30 cellular contexts compared by ENCODE assay signal in genomic region chr4:84894621-84895020, GRCh38.
DNase-seq lines count a peak whose midpoint lies in the region; ATAC-seq and TF ChIP-seq lines count a peak whose summit lies in the region.
"Had no signal": no experiment of that assay in that cellular context is flagged by ENCODE, and none has a peak within 500 bp of the region (broad histone marks: within the 10 kb centered on the region; RNA-seq: fewer than 3 reads in every experiment).

No MANE protein-coding gene starts in this region.

- H3K79me2 ChIP-seq in trophoblast cell (ENCODE audit: control insufficient read depth, insufficient read depth, low read length, poor library complexity) = peaks cover 2% of the 10 kb centered on the region
- H3K79me2 ChIP-seq in OCI-LY7 (ENCODE audit: insufficient read depth, low read depth, low read length) = no peaks in the 10 kb centered on the region

- no peak overlapping the region for H4K12ac ChIP-seq in trophoblast cell (ENCODE audit: low read depth, low read length)

- H3K9me2 ChIP-seq in OCI-LY7 (ENCODE audit: insufficient read depth, low read length) = no peaks in the 10 kb centered on the region

- 73 to 79% methylated on average over 10 of the region's 10 CpGs for WGBS in body of pancreas, 2 donors
- WGBS in trophoblast cell (ENCODE audit: extremely low coverage, insufficient coverage, insufficient read length) = no CpG with 5 or more reads among the region's 10 CpGs

- no peaks in the 10 kb centered on the region for H3K79me1 ChIP-seq in trophoblast cell (ENCODE audit: low read length)

- H3K4me3 Mint-ChIP-seq in activated CD4-positive, alpha-beta memory T cell treated with anti-CD3 and anti-CD28 coated beads, Interleukin-2, amount 10 ng/mL, durations not matched to agents 7 days and 5 days = no peak overlapping the region
- H3K4me3 Mint-ChIP-seq: CD4-positive, alpha-beta memory T cell; GM23338; H9 had no signal

- ATAC-seq in body of pancreas (peak; percentile 21), left lobe of liver (peak; percentile 67), HG03469 (IDR thresholded peaks at IDR 0.05; ENCODE audit: unreplicated experiment) (no peak)
- ATAC-seq: A549, GM12878, GM23338 had no signal

- H2BK5ac ChIP-seq in trophoblast cell (ENCODE audit: low read depth, low read length, poor library complexity) = no peak overlapping the region

- H3K4me2 ChIP-seq in trophoblast cell (ENCODE audit: low read length) = no peak overlapping the region
- no peak overlapping the region for H3K4me2 ChIP-seq in OCI-LY7 (ENCODE audit: low read length)
- H3K4me2 ChIP-seq: A549; BLaER1 treated with 17β-estradiol and CSF1 and Interleukin-3, amounts not matched to agents 10 nM and 100 nM; GM23338; PC-9 had no signal

- H4K20me1 ChIP-seq in OCI-LY7 (ENCODE audit: insufficient read depth, low read length) = no peaks in the 10 kb centered on the region

- no peak overlapping the region for H2AK5ac ChIP-seq in trophoblast cell (ENCODE audit: low read length)

- no peak overlapping the region for H2BK12ac ChIP-seq in trophoblast cell (ENCODE audit: low read length)

- CTCF ChIA-PET in activated CD4-positive, alpha-beta memory T cell treated with anti-CD3 and anti-CD28 coated beads, Interleukin-2, amount 10 ng/mL, durations not matched to agents 7 days and 5 days (lab: Charles Lee) = no interaction called here
- CTCF ChIA-PET in OCI-LY7 (lab: Charles Lee; ENCODE audit: unreplicated experiment) = no interaction called here

- no TSS peak for BruUV-seq in OCI-LY7 (replicated peaks; lab: Mats Ljungman, UMichigan)

- no peaks in the 10 kb centered on the region for H3K36me3 Mint-ChIP-seq in activated CD4-positive, alpha-beta memory T cell treated with anti-CD3 and anti-CD28 coated beads, Interleukin-2, amount 10 ng/mL, durations not matched to agents 7 days and 5 days (ENCODE audit: low read depth)
- H3K36me3 Mint-ChIP-seq: CD4-positive, alpha-beta memory T cell had no signal

- no peak overlapping the region for H3K18ac ChIP-seq in trophoblast cell (ENCODE audit: low read length)

- H3K36me3 ChIP-seq in body of pancreas (replicated peaks in 1 of 2; ENCODE audit: insufficient read depth in 1 of 2, low read depth in 2 of 2) = no peaks in the 10 kb centered on the region
- peaks cover 2% of the 10 kb centered on the region in 2 experiments for H3K36me3 ChIP-seq in trophoblast cell (ENCODE audit: control insufficient read depth in 1 of 2, insufficient read depth in 2 of 2, low read length in 2 of 2)
- H3K36me3 ChIP-seq in OCI-LY7 (ENCODE audit: insufficient read depth, low read length) = no peaks in the 10 kb centered on the region

- H3K9me3 ChIP-seq in body of pancreas = no peaks in the 10 kb centered on the region
- no peaks in the 10 kb centered on the region for H3K9me3 ChIP-seq in trophoblast cell (ENCODE audit: insufficient read depth, low read depth, low read length)
- no peaks in the 10 kb centered on the region for H3K9me3 ChIP-seq in OCI-LY7 (ENCODE audit: low read length)
- H3K9me3 ChIP-seq: A549, SJSA1 had no signal

- no peak overlapping the region for H3K4me3 ChIP-seq in body of pancreas
- no peak overlapping the region for H3K4me3 ChIP-seq in trophoblast cell (ENCODE audit: low read depth, low read length)
- H3K4me3 ChIP-seq in OCI-LY7 (ENCODE audit: low read depth, low read length, poor library complexity, severe bottlenecking) = no peak overlapping the region
- H3K4me3 ChIP-seq: A549; BLaER1 treated with 17β-estradiol and CSF1 and Interleukin-3, amounts not matched to agents 10 nM and 100 nM; GM12878; GM23338; PC-9; SJSA1 had no signal

- H3K27me3 ChIP-seq in body of pancreas (no peaks in the 10 kb centered on the region), trophoblast cell (ENCODE audit: insufficient read depth, low read length) (no peaks in the 10 kb centered on the region)
- H3K27me3 ChIP-seq: BLaER1 treated with 17β-estradiol and CSF1 and Interleukin-3, amounts not matched to agents 10 nM and 100 nM; SJSA1 had no signal

- H2AFZ ChIP-seq in trophoblast cell (ENCODE audit: insufficient read depth, low read length, poor library complexity) (no peak overlapping the region), OCI-LY7 (ENCODE audit: low read length) (no peak overlapping the region)
- H2AFZ ChIP-seq: GM23338, PC-9 had no signal

- in situ Hi-C loops in Caki2 (cut with HindIII; ENCODE audit: low pct_unique_long_range_greater_than_20kb, low sequenced_read_pairs) = no loop called here

- H3K27me3 Mint-ChIP-seq in activated CD4-positive, alpha-beta memory T cell treated with anti-CD3 and anti-CD28 coated beads, Interleukin-2, amount 10 ng/mL, durations not matched to agents 7 days and 5 days = no peaks in the 10 kb centered on the region
- H3K27me3 Mint-ChIP-seq: CD4-positive, alpha-beta memory T cell had no signal

- no peak overlapping the region for H3K4ac ChIP-seq in trophoblast cell (ENCODE audit: low read depth, low read length)

- H3K27ac ChIP-seq in body of pancreas (peak overlapping the region in 2 of 4 donors; percentile 5 to 8), trophoblast cell (ENCODE audit: low read depth, low read length) (no peak overlapping the region), OCI-LY7 (ENCODE audit: low read depth, low read length, poor library complexity, severe bottlenecking) (no peak overlapping the region)
- H3K27ac ChIP-seq: A549; BLaER1 treated with 17β-estradiol and CSF1 and Interleukin-3, amounts not matched to agents 10 nM and 100 nM; PC-9; SJSA1 had no signal

- no peak overlapping the region for H4K91ac ChIP-seq in trophoblast cell (ENCODE audit: low read depth, low read length)

- no peak overlapping the region for H3K14ac ChIP-seq in trophoblast cell (ENCODE audit: low read length)

- peak; percentile 81 for DNase-seq in Caki2 (ENCODE audit: low read depth)
- DNase-seq in body of pancreas = peak in 2 of 4 donors; percentile 6 to 14
- DNase-seq in left lobe of liver (ENCODE audit: low spot score) = no peak
- peak; percentile 7 to 60 for DNase-seq in trophoblast cell
- DNase-seq in activated CD4-positive, alpha-beta T cell treated with anti-CD3 and anti-CD28 coated beads, Interleukin-2, amount 50 U/mL, for 48 hours = no peak
- DNase-seq in activated CD4-positive, alpha-beta memory T cell treated with anti-CD3 and anti-CD28 coated beads, Interleukin-2, amount 10 ng/mL, durations not matched to agents 7 days and 5 days = no peak
- DNase-seq in OCI-LY7 (ENCODE audit: low spot score) = no peak
- DNase-seq: AML-193; CD4-positive, alpha-beta memory T cell; COR-L47; DMS 273 treated with DMSO at 0.1 percent for 48 hours; DMS79; EL; GDM1; H9; KBM-7; MM.1S; NCI-H2081; NCI-H2171 treated with DMSO at 0.1 percent for 48 hours; NCI-H82; NK-92 treated with Interleukin-12 subunit alpha and Interleukin-12 subunit beta, amount 100 ng/mL, for 24 hours; PC-9; Right ventricle myocardium superior; RPMI8226 had no signal

- POLR2A ChIA-PET in activated CD4-positive, alpha-beta memory T cell treated with anti-CD3 and anti-CD28 coated beads, Interleukin-2, amount 10 ng/mL, durations not matched to agents 7 days and 5 days (lab: Charles Lee) = no interaction called here
- POLR2A ChIA-PET in OCI-LY7 (lab: Charles Lee) = no interaction called here

- H3K23ac ChIP-seq in trophoblast cell (ENCODE audit: low read length) = no peak overlapping the region

- no peak overlapping the region for H4K8ac ChIP-seq in trophoblast cell (ENCODE audit: low read depth, low read length)

- TF ChIP-seq POLR2A in body of pancreas (IDR thresholded peaks at IDR 0.05) = no peak

- H3K9me3 Mint-ChIP-seq in activated CD4-positive, alpha-beta memory T cell treated with anti-CD3 and anti-CD28 coated beads, Interleukin-2, amount 10 ng/mL, durations not matched to agents 7 days and 5 days = no peaks in the 10 kb centered on the region
- H3K9me3 Mint-ChIP-seq: CD4-positive, alpha-beta memory T cell; GM23338; H9 had no signal

- no peak overlapping the region for H3K9ac ChIP-seq in trophoblast cell (ENCODE audit: low read length)
- H3K9ac ChIP-seq: BLaER1 treated with 17β-estradiol and CSF1 and Interleukin-3, amounts not matched to agents 10 nM and 100 nM had no signal

- TF ChIP-seq CTCF in body of pancreas (IDR thresholded peaks at IDR 0.05) (no peak), OCI-LY7 (conservative IDR thresholded peaks at IDR 0.05; ENCODE audit: low read length) (no peak)

- H2BK120ac ChIP-seq in trophoblast cell (ENCODE audit: insufficient read depth, low read length, poor library complexity) = no peak overlapping the region

- H3K4me1 Mint-ChIP-seq in activated CD4-positive, alpha-beta memory T cell treated with anti-CD3 and anti-CD28 coated beads, Interleukin-2, amount 10 ng/mL, durations not matched to agents 7 days and 5 days = no peaks in the 10 kb centered on the region
- H3K4me1 Mint-ChIP-seq: CD4-positive, alpha-beta memory T cell had no signal

- H3K4me1 ChIP-seq in body of pancreas (peaks cover 10% of the 10 kb centered on the region), trophoblast cell (ENCODE audit: control insufficient read depth in 1 of 2, insufficient read depth in 2 of 2, low read length in 2 of 2) (no peaks in the 10 kb centered on the region), OCI-LY7 (ENCODE audit: insufficient read depth, low read length, poor library complexity, severe bottlenecking) (no peaks in the 10 kb centered on the region)
- H3K4me1 ChIP-seq: A549; BLaER1 treated with 17β-estradiol and CSF1 and Interleukin-3, amounts not matched to agents 10 nM and 100 nM; SJSA1 had no signal

- intact Hi-C loops in body of pancreas (cut with DNase I) = no loop called here
- intact Hi-C loops in OCI-LY7 (cut with micrococcal nuclease; ENCODE audit: unreplicated experiment) = no loop called here

- H3K27ac Mint-ChIP-seq in activated CD4-positive, alpha-beta memory T cell treated with anti-CD3 and anti-CD28 coated beads, Interleukin-2, amount 10 ng/mL, durations not matched to agents 7 days and 5 days = no peak overlapping the region
- H3K27ac Mint-ChIP-seq: CD4-positive, alpha-beta memory T cell; GM23338 had no signal

Comparison
In these comparisons a context has a peak if more than half of its experiments do, and no peak if none do; other contexts are left out.
1. DNase-seq: peak in Caki2 (single experiment) and trophoblast cell (2 of 2); none in left lobe of liver (single experiment), activated CD4-positive, alpha-beta T cell treated with anti-CD3 and anti-CD28 coated beads, Interleukin-2, amount 50 U/mL, for 48 hours (0 of 2), activated CD4-positive, alpha-beta memory T cell treated with anti-CD3 and anti-CD28 coated beads, Interleukin-2, amount 10 ng/mL, durations not matched to agents 7 days and 5 days (single experiment) and OCI-LY7 (single experiment).